In the genomic region with DNA sequence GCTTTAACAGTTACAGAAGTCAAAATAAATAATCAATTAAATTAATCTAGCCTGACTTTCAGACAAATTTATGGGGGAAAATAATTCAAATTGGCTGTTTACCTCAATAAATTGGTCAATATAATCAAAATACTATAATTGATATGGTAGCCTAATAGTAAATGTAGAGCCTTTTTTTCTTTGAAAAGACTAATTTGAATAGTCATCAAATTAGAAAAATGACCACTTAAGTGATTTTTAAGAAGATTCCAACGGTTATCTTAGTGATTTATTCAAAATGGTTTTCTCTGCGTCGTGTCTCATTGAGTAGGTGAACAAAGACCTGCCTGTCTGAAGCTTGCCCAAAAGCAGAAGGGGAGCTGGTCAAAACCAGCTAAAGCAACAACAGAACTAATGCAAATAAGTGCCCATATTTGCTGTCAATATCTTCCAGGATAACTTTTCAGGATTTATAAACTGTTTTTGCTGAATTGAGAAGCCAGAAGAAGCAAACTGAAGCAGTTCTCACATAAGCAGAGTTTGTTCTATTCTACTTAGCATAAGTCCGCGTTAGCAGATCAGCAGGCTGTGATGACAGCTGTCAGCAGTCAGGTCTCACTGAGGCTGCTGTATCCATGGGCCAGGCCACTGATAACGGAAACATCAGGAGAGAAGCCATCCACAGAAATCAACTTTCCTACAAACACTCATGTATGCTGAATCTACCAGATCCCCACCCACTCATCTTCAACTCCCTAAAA, we compare ENCODE assay signal across 18 cellular contexts. TPM values are rescaled to one million over a fixed set of nuclear protein-coding genes. Genes with fewer than 3 reads are reported as not detected.
"Had no signal": no experiment of that assay in that cellular context is flagged by ENCODE, and none has a peak within 500 bp of the region (broad histone marks: within the 10 kb centered on the region; RNA-seq: fewer than 3 reads in every experiment).

No MANE protein-coding gene starts in this region.

- H3K36me3 ChIP-seq: left lung, neural progenitor cell, upper lobe of right lung had no signal

- H3K9ac ChIP-seq: neural progenitor cell had no signal

- H3K27ac ChIP-seq: left lung, neural progenitor cell, psoas muscle, upper lobe of right lung had no signal

- H3K9me3 ChIP-seq: left lung, psoas muscle, upper lobe of right lung had no signal

- H3K4me2 ChIP-seq: neural progenitor cell, smooth muscle cell had no signal

- H3K4me3 ChIP-seq: left lung, neural progenitor cell, psoas muscle, smooth muscle cell, upper lobe of right lung had no signal

- H2AFZ ChIP-seq: neural progenitor cell had no signal

- H3K4me1 ChIP-seq: left lung, neural progenitor cell, psoas muscle, upper lobe of right lung had no signal

- ATAC-seq: activated CD4-positive, CD25-positive, alpha-beta regulatory T cell treated with anti-CD3 and anti-CD28 coated beads, Interleukin-2, amount 50 U/mL, for 24 hours; activated CD8-positive, alpha-beta T cell treated with anti-CD3 and anti-CD28 coated beads, Interleukin-2, amount 10 ng/mL, durations not matched to agents 7 days and 5 days; effector memory CD8-positive, alpha-beta T cell; left lung; sciatic nerve; stimulated activated naive CD8-positive, alpha-beta T cell treated with anti-CD3 and anti-CD28 coated beads, Interleukin-15, amount 100 ng/mL, for 72 hours; upper lobe of right lung had no signal

- DNase-seq: activated CD4-positive, alpha-beta T cell treated with anti-CD3 and anti-CD28 coated beads, Interleukin-2, amount 10 ng/mL, durations not matched to agents 7 days and 5 days; activated CD8-positive, alpha-beta T cell treated with anti-CD3 and anti-CD28 coated beads, Interleukin-2, amount 10 ng/mL, durations not matched to agents 7 days and 5 days; activated naive CD4-positive, alpha-beta T cell treated with anti-CD3 and anti-CD28 coated beads for 36 hours; activated T-cell treated with anti-CD3 and anti-CD28 coated beads, Interleukin-2, amount 50 U/mL, for 24 hours; aorta; effector memory CD8-positive, alpha-beta T cell; kidney; left lung; psoas muscle; stimulated activated CD4-positive, alpha-beta T cell treated with anti-CD3 and anti-CD28 coated beads, Interleukin-4, amount 100 ng/mL, for 1 hour; stimulated activated naive CD8-positive, alpha-beta T cell treated with anti-CD3 and anti-CD28 coated beads, Interleukin-15, amount 100 ng/mL, for 72 hours; upper lobe of right lung had no signal

RNA-seq across cellular contexts. Expression of a gene that starts 7.0 kb away (rescaled TPM):
- total RNA-seq: activated CD8-positive, alpha-beta T cell treated with anti-CD3 and anti-CD28 coated beads, Interleukin-2, amount 10 ng/mL, durations not matched to agents 7 days and 5 days; activated T-helper 2 cell treated with anti-CD3 and anti-CD28 coated beads, Interferon-gamma antibody, Interleukin-2, Interleukin-4, amounts not matched to agents 10 μg/mL and 5 μg/mL and 100 μg/mL, durations not matched to agents 14 hours and 24 hours and 36 hours; mononuclear cell had no signal
